Comparison of ENCODE assay signal across 17 cellular contexts in genomic region chr16:10788665-10789064, GRCh38. TPM values are rescaled to one million over a fixed set of nuclear protein-coding genes. Genes with fewer than 3 reads are reported as not detected.
DNase-seq lines count a peak whose midpoint lies in the region; ATAC-seq and TF ChIP-seq lines count a peak whose summit lies in the region.
"Had no signal": no experiment of that assay in that cellular context is flagged by ENCODE, and none has a peak within 500 bp of the region (broad histone marks: within the 10 kb centered on the region; RNA-seq: fewer than 3 reads in every experiment).

No MANE protein-coding gene starts in this region.

- no peak overlapping the region for H3K9ac ChIP-seq in BLaER1

- no peaks in the 10 kb centered on the region for H3K27me3 ChIP-seq in BLaER1
- H3K27me3 ChIP-seq in left lung, result no peaks in the 10 kb centered on the region
- H3K27me3 ChIP-seq in psoas muscle (ENCODE audit: insufficient read depth in 3 of 3, low read length in 2 of 3), result no peaks in the 10 kb centered on the region
- H3K27me3 ChIP-seq: BE2C had no signal

- H3K4me3 ChIP-seq in BLaER1 (no peak overlapping the region), left lung (no peak overlapping the region), psoas muscle (no peak overlapping the region)
- H3K4me3 ChIP-seq: GM12878, GM23338 had no signal

- H3K4me3 Mint-ChIP-seq in stimulated activated naive B cell treated with anti-CD40 and anti-IgM and Interleukin-4, amounts not matched to agents 10 μg/mL and 1 μg/mL and 100 μg/mL, for 72 hours, result no peak overlapping the region
- H3K4me3 Mint-ChIP-seq in type B pancreatic cell, result no peak overlapping the region
- H3K4me3 Mint-ChIP-seq: CD14-positive monocyte; CD8-positive, alpha-beta T cell; GM23338; H9 had no signal

- no peaks in the 10 kb centered on the region for H3K27me3 Mint-ChIP-seq in stimulated activated naive B cell treated with anti-CD40 and anti-IgM and Interleukin-4, amounts not matched to agents 10 μg/mL and 1 μg/mL and 100 μg/mL, for 72 hours
- no peaks in the 10 kb centered on the region for H3K27me3 Mint-ChIP-seq in type B pancreatic cell

- intact Hi-C loops in left lung (cut with DNase I), result no loop called here
- intact Hi-C loops in psoas muscle (cut with DNase I), result no loop called here

- 71 to 80% (median 75%) methylated on average over 5 of the region's 5 CpGs for WGBS in psoas muscle, 3 donors

- H3K27ac Mint-ChIP-seq in stimulated activated naive B cell treated with anti-CD40 and anti-IgM and Interleukin-4, amounts not matched to agents 10 μg/mL and 1 μg/mL and 100 μg/mL, for 72 hours, result peak overlapping the region; percentile 78
- H3K27ac Mint-ChIP-seq in type B pancreatic cell, result no peak overlapping the region
- H3K27ac Mint-ChIP-seq: CD14-positive monocyte; CD8-positive, alpha-beta T cell; GM23338 had no signal

- H3K27ac ChIP-seq in BLaER1 (0 out of 2 replicates have a peak overlapping the region, but pooled peaks have one; percentile 4), left lung (no peak overlapping the region), psoas muscle (no peak overlapping the region)

- peak overlapping the region; percentile 22 for H3K4me2 ChIP-seq in BLaER1
- H3K4me2 ChIP-seq: GM23338 had no signal

- H3K36me3 ChIP-seq in BLaER1, result no peaks in the 10 kb centered on the region
- H3K36me3 ChIP-seq in left lung, result no peaks in the 10 kb centered on the region
- no peaks in the 10 kb centered on the region for H3K36me3 ChIP-seq in psoas muscle (ENCODE audit: insufficient read depth in 1 of 2, low read depth in 1 of 2)
- H3K36me3 ChIP-seq: BE2C had no signal

- H3K4me1 Mint-ChIP-seq in stimulated activated naive B cell treated with anti-CD40 and anti-IgM and Interleukin-4, amounts not matched to agents 10 μg/mL and 1 μg/mL and 100 μg/mL, for 72 hours, result peaks cover 43 to 64% of the 10 kb centered on the region in 2 donors
- no peaks in the 10 kb centered on the region for H3K4me1 Mint-ChIP-seq in type B pancreatic cell (ENCODE audit: unreplicated experiment)

- peaks cover 27% of the 10 kb centered on the region for H3K9me3 ChIP-seq in BLaER1
- H3K9me3 ChIP-seq in left lung, result no peaks in the 10 kb centered on the region
- no peaks in the 10 kb centered on the region for H3K9me3 ChIP-seq in psoas muscle
- H3K9me3 ChIP-seq: BE2C had no signal

- H3K36me3 Mint-ChIP-seq in stimulated activated naive B cell treated with anti-CD40 and anti-IgM and Interleukin-4, amounts not matched to agents 10 μg/mL and 1 μg/mL and 100 μg/mL, for 72 hours, result peaks cover 6 to 14% of the 10 kb centered on the region in 2 donors
- H3K36me3 Mint-ChIP-seq in type B pancreatic cell, result no peaks in the 10 kb centered on the region
- H3K36me3 Mint-ChIP-seq: CD14-positive monocyte; CD8-positive, alpha-beta T cell had no signal

- H4K20me1 ChIP-seq in BLaER1, result no peaks in the 10 kb centered on the region

- peaks cover 25% of the 10 kb centered on the region for H3K4me1 ChIP-seq in BLaER1
- H3K4me1 ChIP-seq in left lung, result no peaks in the 10 kb centered on the region
- no peaks in the 10 kb centered on the region for H3K4me1 ChIP-seq in psoas muscle

- DNase-seq in OCI-M1 (lab: John Stamatoyannopoulos, UW) (peak; percentile 3), left lung (no peak), psoas muscle (no peak), type B pancreatic cell (ENCODE audit: extremely low spot score, unreplicated experiment) (no peak), NCI-H510A treated with DMSO at 0.1 percent for 48 hours (lab: John Stamatoyannopoulos, UW) (no peak)
- no peak for DNase-seq in stimulated activated naive B cell treated with anti-CD40 and anti-IgM and Interleukin-4, amounts not matched to agents 10 μg/mL and 1 μg/mL and 100 μg/mL, for 72 hours
- DNase-seq: BE2C; CD8-positive, alpha-beta T cell; COR-L47; H9 had no signal

- peaks cover 4 to 5% of the 10 kb centered on the region in 2 donors for H3K9me3 Mint-ChIP-seq in stimulated activated naive B cell treated with anti-CD40 and anti-IgM and Interleukin-4, amounts not matched to agents 10 μg/mL and 1 μg/mL and 100 μg/mL, for 72 hours
- H3K9me3 Mint-ChIP-seq in type B pancreatic cell, result no peaks in the 10 kb centered on the region
- H3K9me3 Mint-ChIP-seq: CD8-positive, alpha-beta T cell had no signal

- TF ChIP-seq CTCF in left lung (IDR thresholded peaks at IDR 0.05) (no peak), psoas muscle (IDR thresholded peaks at IDR 0.05) (no peak), type B pancreatic cell (conservative IDR thresholded peaks at IDR 0.05) (no peak)

- peak; percentile 54 for ATAC-seq in left lung
- ATAC-seq in stimulated activated naive B cell treated with anti-CD40 and anti-IgM and Interleukin-4, amounts not matched to agents 10 μg/mL and 1 μg/mL and 100 μg/mL, for 72 hours (replicated peaks), result no peak
- ATAC-seq in psoas muscle, result no peak
- ATAC-seq: CD8-positive, alpha-beta T cell; GM12878; GM23338 had no signal

RNA-seq across cellular contexts. Expression of gene TVP23A, which starts 29.9 kb away (rescaled TPM):
- total RNA-seq in left lung, result under 1 TPM; 0.47 to 0.85 TPM
- total RNA-seq in psoas muscle, result under 1 TPM in 2 of 4 donors, not detected in 2; 0.07 to 0.13 TPM
- polyA plus RNA-seq in psoas muscle, result under 1 TPM in 2 of 3 donors, not detected in 1; 0.01 to 0.04 TPM
- 0.62 and 2.5 TPM in 2 replicates for total RNA-seq in type B pancreatic cell (ENCODE audit: low replicate concordance)
- total RNA-seq: A172; CD8-positive, alpha-beta T cell; Daoy; G401 had no signal

RNA-seq across cellular contexts. Expression of gene NUBP1, which starts 45.0 kb away (rescaled TPM):
- total RNA-seq in left lung (10 to 100 TPM; 28.5 to 35.6 TPM), psoas muscle (10 to 100 TPM; 24.7 to 38.1 (median 29.0) TPM), type B pancreatic cell (ENCODE audit: low replicate concordance) (20.8 and 24.1 TPM in 2 replicates)
- 10 to 100 TPM; 26.9 to 74.7 (median 46.9) TPM for polyA plus RNA-seq in psoas muscle
